ENCODE assay signal across 8 cellular contexts in genomic region chr1:197903196-197903514, GRCh38. TPM values are rescaled to one million over a fixed set of nuclear protein-coding genes. Genes with fewer than 3 reads are reported as not detected.
DNase-seq lines count a peak whose midpoint lies in the region; ATAC-seq lines count a peak whose summit lies in the region.

No MANE protein-coding gene starts in this region.

- intact Hi-C loops in posterior cingulate gyrus (cut with DNase I) = no loop called here

- H3K27ac Mint-ChIP-seq in activated T-helper 17 cell treated with anti-CD3 and anti-CD28 coated beads, Interleukin-2, amount 50 U/mL, for 72 hours = peak overlapping the region; percentile 28
- peak overlapping the region; percentile 86 for H3K27ac Mint-ChIP-seq in stimulated activated memory B cell treated with anti-CD40 and anti-IgM and Interleukin-4, amounts not matched to agents 10 μg/mL and 1 μg/mL and 100 μg/mL, for 72 hours

- peak overlapping the region; percentile 77 for H3K4me3 Mint-ChIP-seq in activated T-helper 17 cell treated with anti-CD3 and anti-CD28 coated beads, Interleukin-2, amount 50 U/mL, for 72 hours
- peak overlapping the region; percentile 81 for H3K4me3 Mint-ChIP-seq in stimulated activated memory B cell treated with anti-CD40 and anti-IgM and Interleukin-4, amounts not matched to agents 10 μg/mL and 1 μg/mL and 100 μg/mL, for 72 hours

- H3K9me3 ChIP-seq in iPS-18c (ENCODE audit: control insufficient read depth, insufficient read depth, low read length) = no peaks in the 10 kb centered on the region

- peak overlapping the region; percentile 86 for H3K4me3 ChIP-seq in iPS-18c (ENCODE audit: insufficient read depth, low read depth, low read length)

- no peaks in the 10 kb centered on the region for H3K36me3 Mint-ChIP-seq in activated T-helper 17 cell treated with anti-CD3 and anti-CD28 coated beads, Interleukin-2, amount 50 U/mL, for 72 hours (ENCODE audit: low read depth)
- no peaks in the 10 kb centered on the region for H3K36me3 Mint-ChIP-seq in stimulated activated memory B cell treated with anti-CD40 and anti-IgM and Interleukin-4, amounts not matched to agents 10 μg/mL and 1 μg/mL and 100 μg/mL, for 72 hours

- DNase-seq in SKM-1 (lab: John Stamatoyannopoulos, UW; ENCODE audit: unreplicated experiment) (no peak), dedifferentiated amniotic fluid mesenchymal stem cell (ENCODE audit: extremely low spot score) (no peak), globus pallidus (ENCODE audit: low spot score) (no peak), posterior cingulate gyrus (no peak)

- H3K27me3 Mint-ChIP-seq in activated T-helper 17 cell treated with anti-CD3 and anti-CD28 coated beads, Interleukin-2, amount 50 U/mL, for 72 hours = peaks cover 35% of the 10 kb centered on the region
- H3K27me3 Mint-ChIP-seq in stimulated activated memory B cell treated with anti-CD40 and anti-IgM and Interleukin-4, amounts not matched to agents 10 μg/mL and 1 μg/mL and 100 μg/mL, for 72 hours = peaks cover 54% of the 10 kb centered on the region

- no peaks in the 10 kb centered on the region for H3K4me1 Mint-ChIP-seq in activated T-helper 17 cell treated with anti-CD3 and anti-CD28 coated beads, Interleukin-2, amount 50 U/mL, for 72 hours
- peaks cover 14% of the 10 kb centered on the region for H3K4me1 Mint-ChIP-seq in stimulated activated memory B cell treated with anti-CD40 and anti-IgM and Interleukin-4, amounts not matched to agents 10 μg/mL and 1 μg/mL and 100 μg/mL, for 72 hours

- H3K9me3 Mint-ChIP-seq in activated T-helper 17 cell treated with anti-CD3 and anti-CD28 coated beads, Interleukin-2, amount 50 U/mL, for 72 hours = no peaks in the 10 kb centered on the region
- no peaks in the 10 kb centered on the region for H3K9me3 Mint-ChIP-seq in stimulated activated memory B cell treated with anti-CD40 and anti-IgM and Interleukin-4, amounts not matched to agents 10 μg/mL and 1 μg/mL and 100 μg/mL, for 72 hours

- ATAC-seq in HG02870 (IDR thresholded peaks at IDR 0.05; ENCODE audit: unreplicated experiment) = peak; percentile 28
- peak; percentile 28 for ATAC-seq in activated T-helper 17 cell treated with anti-CD3 and anti-CD28 coated beads, Interleukin-2, amount 50 U/mL, for 72 hours (replicated peaks)
- ATAC-seq in stimulated activated memory B cell treated with anti-CD40 and anti-IgM and Interleukin-4, amounts not matched to agents 10 μg/mL and 1 μg/mL and 100 μg/mL, for 72 hours = no peak

RNA-seq across cellular contexts. Expression of gene C1orf53, which starts 0.7 kb away (rescaled TPM):
- under 1 TPM; 0.50 to 0.78 TPM for total RNA-seq in activated T-helper 17 cell treated with anti-CD3 and anti-CD28 coated beads, Interleukin-2, amount 50 U/mL, for 72 hours

RNA-seq across cellular contexts. Expression of gene LHX9, which starts 14.0 kb away (rescaled TPM):
- total RNA-seq in activated T-helper 17 cell treated with anti-CD3 and anti-CD28 coated beads, Interleukin-2, amount 50 U/mL, for 72 hours = not detected
